Comparison of ENCODE assay signal across 23 cellular contexts in genomic region chr7:21758286-21758685, GRCh38.
"Had no signal": no experiment of that assay in that cellular context is flagged by ENCODE, and none has a peak within 500 bp of the region (broad histone marks: within the 10 kb centered on the region; RNA-seq: fewer than 3 reads in every experiment).

No MANE protein-coding gene starts in this region.

- H3K27me3 ChIP-seq: esophagus muscularis mucosa, foreskin keratinocyte, gastroesophageal sphincter had no signal

- H3K27ac Mint-ChIP-seq: mesothelial cell of epicardium had no signal

- H3K27ac ChIP-seq: coronary artery, dorsolateral prefrontal cortex, esophagus muscularis mucosa, foreskin keratinocyte, gastroesophageal sphincter, heart left ventricle, lower lobe of right lung had no signal

- DNase-seq: cerebellar nuclear complex; dermis blood vessel endothelial cell; dorsolateral prefrontal cortex; effector CD4-positive, alpha-beta T cell; effector memory CD4-positive, alpha-beta T cell; foreskin keratinocyte; heart left ventricle; hippocampal formation; kidney; kidney glomerular epithelial cell; left colon; left ventricle myocardium superior; lower lobe of right lung; mesenchymal stem cell; mucosa of descending colon had no signal

- H3K36me3 ChIP-seq: esophagus muscularis mucosa, heart left ventricle, lower lobe of right lung had no signal

- H3K4me1 Mint-ChIP-seq: mesothelial cell of epicardium had no signal

- H3K4me3 ChIP-seq: coronary artery, dorsolateral prefrontal cortex, esophagus muscularis mucosa, gastroesophageal sphincter, heart left ventricle, lower lobe of right lung, mucosa of descending colon had no signal

- H3K9me3 Mint-ChIP-seq: mesothelial cell of epicardium had no signal

- FAIRE-seq: colon, endothelial cell of umbilical vein, frontal cortex, islet of Langerhans, kidney had no signal

- ATAC-seq: foreskin keratinocyte, gastroesophageal sphincter, heart left ventricle, left colon, left ventricle myocardium superior, mucosa of descending colon had no signal

- H3K4me1 ChIP-seq: esophagus muscularis mucosa, foreskin keratinocyte, gastroesophageal sphincter, heart left ventricle, lower lobe of right lung had no signal

- H3K4me3 Mint-ChIP-seq: mesothelial cell of epicardium had no signal

- H3K36me3 Mint-ChIP-seq: mesothelial cell of epicardium had no signal

- H3K9me3 ChIP-seq: esophagus muscularis mucosa, gastroesophageal sphincter, heart left ventricle, lower lobe of right lung, mucosa of descending colon had no signal
